23 cellular contexts compared by ENCODE assay signal in the genomic region with DNA sequence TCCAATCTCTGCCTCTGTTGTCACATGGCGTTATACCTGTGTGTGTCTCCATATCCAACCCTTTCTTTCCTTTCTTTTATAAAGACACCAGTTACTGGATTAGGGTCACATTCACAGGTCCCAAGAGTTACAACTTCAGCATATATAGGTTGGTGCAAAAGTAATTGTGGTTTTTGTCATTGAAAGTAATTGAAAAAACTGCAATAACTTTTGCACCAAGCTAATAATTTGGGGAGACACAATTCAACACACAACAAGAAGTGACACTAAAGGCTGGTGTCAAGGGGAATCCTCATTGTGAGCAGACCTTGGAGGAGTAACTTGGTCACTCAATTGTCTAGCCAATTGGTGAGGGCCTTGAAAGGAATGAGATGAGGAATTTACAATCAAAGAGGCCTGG.
DNase-seq lines count a peak whose midpoint lies in the region; ATAC-seq, FAIRE-seq and TF ChIP-seq lines count a peak whose summit lies in the region.
"Had no signal": no experiment of that assay in that cellular context is flagged by ENCODE, and none has a peak within 500 bp of the region (broad histone marks: within the 10 kb centered on the region; RNA-seq: fewer than 3 reads in every experiment).

No MANE protein-coding gene starts in this region.

- POLR2A ChIA-PET in HEK293T (lab: Yijun Ruan, JAX), result no interaction called here
- POLR2A ChIA-PET in H1 (lab: Charles Lee; ENCODE audit: partially characterized antibody), result no interaction called here

- TF ChIP-seq EP300 in H1 (IDR thresholded peaks at IDR 0.05; ENCODE audit: borderline replicate concordance in 1 of 2, low read depth in 2 of 2, low read length in 2 of 2), result no peak

- H3K18ac ChIP-seq in H1 (ENCODE audit: extremely low read depth, low read length), result no peak overlapping the region

- H3K4me3 ChIP-seq in H1 (ENCODE audit: extremely low read depth in 1 of 4, insufficient read depth in 2 of 4, low read depth in 3 of 4, low read length in 4 of 4) (no peak overlapping the region), left lung (no peak overlapping the region)
- H3K4me3 ChIP-seq: A549; BLaER1 treated with 17β-estradiol and CSF1 and Interleukin-3, amounts not matched to agents 10 nM and 100 nM; GM12878 had no signal

- H3K79me1 ChIP-seq in H1 (ENCODE audit: low read depth, low read length), result no peaks in the 10 kb centered on the region

- H3K36me3 ChIP-seq in H1 (ENCODE audit: control insufficient read depth in 2 of 4, insufficient read depth in 4 of 4, low read length in 3 of 4) (no peaks in the 10 kb centered on the region), left lung (no peaks in the 10 kb centered on the region)
- H3K36me3 ChIP-seq: BLaER1 treated with 17β-estradiol and CSF1 and Interleukin-3, amounts not matched to agents 10 nM and 100 nM had no signal

- no peak overlapping the region for H3K4me2 ChIP-seq in H1 (ENCODE audit: insufficient read depth in 1 of 2, low read depth in 2 of 2, low read length in 2 of 2)
- H3K4me2 ChIP-seq: A549; BLaER1 treated with 17β-estradiol and CSF1 and Interleukin-3, amounts not matched to agents 10 nM and 100 nM had no signal

- no peak overlapping the region for H3K23ac ChIP-seq in H1 (ENCODE audit: insufficient read length)

- H3K9me3 ChIP-seq in H1 (ENCODE audit: insufficient read depth in 2 of 2, low read depth in 1 of 2, low read length in 1 of 2) (no peaks in the 10 kb centered on the region), left lung (no peaks in the 10 kb centered on the region)
- H3K9me3 ChIP-seq: A549; BLaER1 treated with 17β-estradiol and CSF1 and Interleukin-3, amounts not matched to agents 10 nM and 100 nM had no signal

- CTCF ChIA-PET in HEK293T (lab: Yijun Ruan, JAX), result no interaction called here
- CTCF ChIA-PET in H1 (lab: Charles Lee; ENCODE audit: partially characterized antibody), result interaction anchor here (1.7 kb wide), 1 partner anchor 12 kb away, joined by 6 read pairs; no protein-coding TSS in a partner anchor

- H2AFZ ChIP-seq in H1 (ENCODE audit: low read length), result peak overlapping the region; percentile 31; the same call in 1 of the 2 replicates

- TF ChIP-seq RAD21 in H1 (IDR thresholded peaks at IDR 0.05 in 1 of 2, conservative IDR thresholded peaks at IDR 0.05 in 1 of 2; ENCODE audit: low read depth in 2 of 2, low read length in 2 of 2), result no peak

- no peak overlapping the region for H3K4me3 Mint-ChIP-seq in activated naive CD4-positive, alpha-beta T cell treated with anti-CD3 and anti-CD28 coated beads, Interleukin-2, amount 50 U/mL, for 24 hours
- H3K4me3 Mint-ChIP-seq: B cell; CD4-positive, alpha-beta T cell; CD8-positive, alpha-beta T cell had no signal

- no peak overlapping the region for H3K27ac ChIP-seq in H1 (ENCODE audit: low read depth, low read length)
- H3K27ac ChIP-seq in left lung, result no peak overlapping the region
- H3K27ac ChIP-seq: 22Rv1; A549; BLaER1 treated with 17β-estradiol and CSF1 and Interleukin-3, amounts not matched to agents 10 nM and 100 nM; C4-2B had no signal

- WGBS in H1 (ENCODE audit: extremely low coverage in 1 of 2, insufficient coverage in 1 of 2, insufficient read length in 1 of 2, insufficient replicate concordance in 2 of 2, low coverage in 1 of 2, low lambda C conversion rate in 2 of 2, missing lambda C conversion rate in 1 of 2), 2 experiments, result 89% methylated on average over 1 of the region's 1 CpG; no CpG with 5 or more reads in 1 of the 2 experiments

- no peak overlapping the region for H3K4ac ChIP-seq in H1 (replicated peaks; ENCODE audit: insufficient read length, low read depth, low read length)

- no peak overlapping the region for H4K5ac ChIP-seq in H1 (ENCODE audit: insufficient read length, low read depth, low read length)

- no peak overlapping the region for H4K8ac ChIP-seq in H1 (ENCODE audit: extremely low read depth, insufficient read depth, low read length)

- H2BK5ac ChIP-seq in H1 (ENCODE audit: low read depth, low read length), result no peak overlapping the region

- no peak overlapping the region for H2BK20ac ChIP-seq in H1 (ENCODE audit: low read length)

- no peak overlapping the region for H2BK12ac ChIP-seq in H1 (ENCODE audit: low read depth, low read length)

- no peaks in the 10 kb centered on the region for H3K4me1 ChIP-seq in H1 (replicated peaks in 1 of 4; ENCODE audit: control insufficient read depth in 3 of 4, insufficient read depth in 4 of 4, low read length in 3 of 4)
- H3K4me1 ChIP-seq in left lung, result no peaks in the 10 kb centered on the region
- H3K4me1 ChIP-seq: A549; BLaER1 treated with 17β-estradiol and CSF1 and Interleukin-3, amounts not matched to agents 10 nM and 100 nM had no signal

- H2AK5ac ChIP-seq in H1 (ENCODE audit: low read depth, low read length), result no peak overlapping the region

- intact Hi-C loops in left lung (cut with DNase I), result no loop called here

- no peaks in the 10 kb centered on the region for H3K27me3 ChIP-seq in H1 (replicated peaks in 1 of 4; ENCODE audit: control insufficient read depth in 3 of 4, extremely low read depth in 1 of 4, insufficient read depth in 3 of 4, low read length in 3 of 4)
- H3K27me3 ChIP-seq in left lung, result no peaks in the 10 kb centered on the region
- H3K27me3 ChIP-seq: BLaER1 treated with 17β-estradiol and CSF1 and Interleukin-3, amounts not matched to agents 10 nM and 100 nM had no signal

- H2BK15ac ChIP-seq in H1 (ENCODE audit: low read length), result no peak overlapping the region

- TF ChIP-seq CTCF in H1 (IDR thresholded peaks at IDR 0.05; ENCODE audit: control extremely low read depth in 1 of 3, insufficient read depth in 1 of 3, low read depth in 1 of 3, low read length in 3 of 3), result no peak
- TF ChIP-seq CTCF in left lung (IDR thresholded peaks at IDR 0.05), result no peak

- no peaks in the 10 kb centered on the region for H3K23me2 ChIP-seq in H1 (ENCODE audit: low read depth, low read length)

- no peak for FAIRE-seq in H1 (lab: Jason Lieb, UNC)
- FAIRE-seq: A549, GM12878, GM12892, GM18507 had no signal

- H3K9me3 Mint-ChIP-seq in activated naive CD4-positive, alpha-beta T cell treated with anti-CD3 and anti-CD28 coated beads, Interleukin-2, amount 50 U/mL, for 24 hours, result peaks cover 4% of the 10 kb centered on the region

- H3K79me2 ChIP-seq in H1 (ENCODE audit: control insufficient read depth in 1 of 2, insufficient read depth in 2 of 2, low read length in 2 of 2), result no peaks in the 10 kb centered on the region

- no peak for DNase-seq in activated naive CD4-positive, alpha-beta T cell (lab: John Stamatoyannopoulos, UW)
- no peak for DNase-seq in HEK293T (ENCODE audit: extremely low spot score)
- no peak for DNase-seq in H1 (ENCODE audit: low read depth in 1 of 2, low spot score in 2 of 2)
- DNase-seq in left lung, result no peak
- DNase-seq: AML-193; CD4-positive, alpha-beta T cell; CD8-positive, alpha-beta T cell; DMS 273 treated with DMSO at 0.1 percent for 48 hours; DMS153; DMS53; DMS79; DND-41; EL; GDM1 had no signal

- H3K36me3 Mint-ChIP-seq in activated naive CD4-positive, alpha-beta T cell treated with anti-CD3 and anti-CD28 coated beads, Interleukin-2, amount 50 U/mL, for 24 hours, result no peaks in the 10 kb centered on the region
- H3K36me3 Mint-ChIP-seq: CD8-positive, alpha-beta T cell had no signal

- TF ChIP-seq POLR2A in H1 (IDR thresholded peaks at IDR 0.05; ENCODE audit: control extremely low read depth in 1 of 2, low read depth in 2 of 2, low read length in 2 of 2), result no peak

- H4K20me1 ChIP-seq in H1 (replicated peaks in 1 of 2; ENCODE audit: control insufficient read depth in 1 of 2, insufficient read depth in 2 of 2, low read length in 2 of 2), result no peaks in the 10 kb centered on the region
- H4K20me1 ChIP-seq: BLaER1 treated with 17β-estradiol and CSF1 and Interleukin-3, amounts not matched to agents 10 nM and 100 nM had no signal

- H3K56ac ChIP-seq in H1 (replicated peaks; ENCODE audit: insufficient read length, low read depth, low read length), result no peak overlapping the region

- H3K4me1 Mint-ChIP-seq in activated naive CD4-positive, alpha-beta T cell treated with anti-CD3 and anti-CD28 coated beads, Interleukin-2, amount 50 U/mL, for 24 hours, result no peaks in the 10 kb centered on the region
- H3K4me1 Mint-ChIP-seq: B cell had no signal

- no peak for ATAC-seq in left lung
- ATAC-seq: A549; CD8-positive, alpha-beta T cell; GM12878 had no signal

- H4K91ac ChIP-seq in H1 (replicated peaks; ENCODE audit: insufficient read length, low read length), result no peak overlapping the region

- no peaks in the 10 kb centered on the region for H3K27me3 Mint-ChIP-seq in activated naive CD4-positive, alpha-beta T cell treated with anti-CD3 and anti-CD28 coated beads, Interleukin-2, amount 50 U/mL, for 24 hours
- H3K27me3 Mint-ChIP-seq: B cell; CD4-positive, alpha-beta T cell had no signal

- no peak overlapping the region for H3K14ac ChIP-seq in H1 (ENCODE audit: insufficient read length)

- no peak overlapping the region for H3K9ac ChIP-seq in H1 (replicated peaks in 1 of 4; ENCODE audit: extremely low read depth in 1 of 4, low read depth in 3 of 4, low read length in 3 of 4)
- H3K9ac ChIP-seq: BLaER1 treated with 17β-estradiol and CSF1 and Interleukin-3, amounts not matched to agents 10 nM and 100 nM had no signal

- H2BK120ac ChIP-seq in H1 (replicated peaks; ENCODE audit: low read depth, low read length), result no peak overlapping the region

- peak overlapping the region; percentile 21 for H3K27ac Mint-ChIP-seq in activated naive CD4-positive, alpha-beta T cell treated with anti-CD3 and anti-CD28 coated beads, Interleukin-2, amount 50 U/mL, for 24 hours
- H3K27ac Mint-ChIP-seq: B cell; CD4-positive, alpha-beta T cell; CD8-positive, alpha-beta T cell had no signal

TF ChIP-seq in HEK293T, 16 proteins besides CTCF, POLR2A, EP300 and RAD21 (continues in another document):
- TF ChIP-seq ELF4 (IDR thresholded peaks at IDR 0.05), result peak; percentile 91
- TF ChIP-seq, protein P1, sequence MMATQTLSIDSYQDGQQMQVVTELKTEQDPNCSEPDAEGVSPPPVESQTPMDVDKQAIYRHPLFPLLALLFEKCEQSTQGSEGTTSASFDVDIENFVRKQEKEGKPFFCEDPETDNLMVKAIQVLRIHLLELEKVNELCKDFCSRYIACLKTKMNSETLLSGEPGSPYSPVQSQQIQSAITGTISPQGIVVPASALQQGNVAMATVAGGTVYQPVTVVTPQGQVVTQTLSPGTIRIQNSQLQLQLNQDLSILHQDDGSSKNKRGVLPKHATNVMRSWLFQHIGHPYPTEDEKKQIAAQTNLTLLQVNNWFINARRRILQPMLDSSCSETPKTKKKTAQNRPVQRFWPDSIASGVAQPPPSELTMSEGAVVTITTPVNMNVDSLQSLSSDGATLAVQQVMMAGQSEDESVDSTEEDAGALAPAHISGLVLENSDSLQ (IDR thresholded peaks at IDR 0.05), result no peak

TF ChIP-seq in H1, 55 proteins besides CTCF, POLR2A, EP300 and RAD21 (continues in another document):
- TF ChIP-seq JUN (IDR thresholded peaks at IDR 0.05; ENCODE audit: low read depth, low read length), result no peak
- no peak for TF ChIP-seq HDAC2 (IDR thresholded peaks at IDR 0.05; ENCODE audit: borderline replicate concordance in 1 of 2, low read depth in 2 of 2, low read length in 2 of 2)
